1 cellular context compared by ENCODE assay signal in the genomic region with DNA sequence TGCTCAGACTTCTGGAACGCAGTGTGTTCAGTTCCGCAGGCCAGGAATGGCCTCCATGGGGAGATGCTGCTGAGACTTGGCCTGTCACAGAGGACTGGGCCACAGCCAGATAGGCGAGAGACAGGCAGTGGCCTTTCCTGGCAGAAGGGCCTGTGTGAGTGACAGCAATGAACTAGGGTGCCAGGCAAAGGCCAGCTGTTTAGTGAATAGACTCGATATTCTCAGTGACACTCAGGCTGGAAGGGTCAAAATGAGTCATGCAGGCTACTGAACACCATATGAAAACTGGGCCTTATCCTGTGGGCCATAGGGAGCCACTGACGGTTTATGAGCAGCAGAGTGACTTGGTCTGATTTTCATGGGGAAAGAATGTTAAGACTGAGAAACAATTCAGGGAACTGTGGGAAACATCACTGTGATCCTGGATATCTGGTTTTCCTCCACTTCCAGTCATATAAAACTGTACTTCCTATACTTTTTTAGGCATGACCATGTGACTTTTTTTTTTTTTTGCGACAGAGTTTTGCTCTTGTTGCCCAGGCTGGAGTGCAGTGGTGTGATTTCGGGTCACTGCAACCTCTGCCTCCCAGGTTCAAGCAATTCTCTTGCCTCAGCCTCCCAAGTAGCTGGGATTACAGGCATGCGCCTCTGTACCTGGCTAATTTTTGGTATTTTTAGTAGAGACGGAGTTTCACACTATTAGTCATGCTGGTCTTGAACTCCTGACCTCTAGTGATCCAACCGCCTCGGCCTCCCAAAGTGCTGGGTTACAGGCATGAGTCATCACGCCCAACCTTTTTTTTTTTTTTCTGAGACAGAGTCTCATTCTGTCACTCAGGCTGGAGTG.
TF ChIP-seq lines count a peak whose summit lies in the region.

No MANE protein-coding gene starts in this region.

TF ChIP-seq in HepG2, 621 proteins besides CTCF, POLR2A, EP300 and RAD21 (continued from another document and continues in another):
- TF ChIP-seq, protein P1, sequence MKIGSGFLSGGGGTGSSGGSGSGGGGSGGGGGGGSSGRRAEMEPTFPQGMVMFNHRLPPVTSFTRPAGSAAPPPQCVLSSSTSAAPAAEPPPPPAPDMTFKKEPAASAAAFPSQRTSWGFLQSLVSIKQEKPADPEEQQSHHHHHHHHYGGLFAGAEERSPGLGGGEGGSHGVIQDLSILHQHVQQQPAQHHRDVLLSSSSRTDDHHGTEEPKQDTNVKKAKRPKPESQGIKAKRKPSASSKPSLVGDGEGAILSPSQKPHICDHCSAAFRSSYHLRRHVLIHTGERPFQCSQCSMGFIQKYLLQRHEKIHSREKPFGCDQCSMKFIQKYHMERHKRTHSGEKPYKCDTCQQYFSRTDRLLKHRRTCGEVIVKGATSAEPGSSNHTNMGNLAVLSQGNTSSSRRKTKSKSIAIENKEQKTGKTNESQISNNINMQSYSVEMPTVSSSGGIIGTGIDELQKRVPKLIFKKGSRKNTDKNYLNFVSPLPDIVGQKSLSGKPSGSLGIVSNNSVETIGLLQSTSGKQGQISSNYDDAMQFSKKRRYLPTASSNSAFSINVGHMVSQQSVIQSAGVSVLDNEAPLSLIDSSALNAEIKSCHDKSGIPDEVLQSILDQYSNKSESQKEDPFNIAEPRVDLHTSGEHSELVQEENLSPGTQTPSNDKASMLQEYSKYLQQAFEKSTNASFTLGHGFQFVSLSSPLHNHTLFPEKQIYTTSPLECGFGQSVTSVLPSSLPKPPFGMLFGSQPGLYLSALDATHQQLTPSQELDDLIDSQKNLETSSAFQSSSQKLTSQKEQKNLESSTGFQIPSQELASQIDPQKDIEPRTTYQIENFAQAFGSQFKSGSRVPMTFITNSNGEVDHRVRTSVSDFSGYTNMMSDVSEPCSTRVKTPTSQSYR (CRISPR knock-in tag; IDR thresholded peaks at IDR 0.05; ENCODE audit: borderline replicate concordance) = no peak
- TF ChIP-seq ZNF841 (CRISPR knock-in tag; IDR thresholded peaks at IDR 0.05; ENCODE audit: borderline replicate concordance) (no peak), ESRRA (CRISPR knock-in tag; IDR thresholded peaks at IDR 0.05; ENCODE audit: low read depth) (peak; percentile 47; the same call in 1 of the 2 replicates), MYNN (CRISPR knock-in tag; IDR thresholded peaks at IDR 0.05; ENCODE audit: low read depth) (no peak), ZNF3 (CRISPR knock-in tag; IDR thresholded peaks at IDR 0.05) (no peak), PPARG (CRISPR knock-in tag; conservative IDR thresholded peaks at IDR 0.05) (no peak), KDM6A (CRISPR knock-in tag; IDR thresholded peaks at IDR 0.05; ENCODE audit: low read depth) (no peak), ZFYVE20 (CRISPR knock-in tag; IDR thresholded peaks at IDR 0.05; ENCODE audit: borderline replicate concordance, low read depth) (no peak), ZNF546 (CRISPR knock-in tag; conservative IDR thresholded peaks at IDR 0.05) (no peak), KLF15 (CRISPR knock-in tag; IDR thresholded peaks at IDR 0.05; ENCODE audit: borderline replicate concordance) (no peak), STAG1 (CRISPR knock-in tag; IDR thresholded peaks at IDR 0.05) (0 out of 2 replicates have a peak, but pooled peaks have one; percentile 14), ZBTB3 (CRISPR knock-in tag; IDR thresholded peaks at IDR 0.05; ENCODE audit: borderline replicate concordance, low read depth) (no peak), SP5 (CRISPR knock-in tag; IDR thresholded peaks at IDR 0.05; ENCODE audit: borderline replicate concordance, low read depth) (0 out of 2 replicates have a peak, but pooled peaks have one; percentile 9), ZNF547 (CRISPR knock-in tag; IDR thresholded peaks at IDR 0.05) (no peak), RBFOX2 (IDR thresholded peaks at IDR 0.05; ENCODE audit: low read depth, low read length) (no peak), SYNCRIP (IDR thresholded peaks at IDR 0.05; ENCODE audit: insufficient read depth, low read depth, low read length) (no peak), ZNF441 (CRISPR knock-in tag; IDR thresholded peaks at IDR 0.05; ENCODE audit: borderline replicate concordance) (peak; percentile 89), ZNF225 (CRISPR knock-in tag; IDR thresholded peaks at IDR 0.05) (no peak), CBFB (CRISPR knock-in tag; IDR thresholded peaks at IDR 0.05) (no peak), ZNF44 (CRISPR knock-in tag; IDR thresholded peaks at IDR 0.05) (no peak), RFXAP (CRISPR knock-in tag; IDR thresholded peaks at IDR 0.05; ENCODE audit: borderline replicate concordance) (peak; percentile 49; the same call in 1 of the 2 replicates), EHMT2 (IDR thresholded peaks at IDR 0.05; ENCODE audit: borderline replicate concordance, low read depth, low read length) (no peak), TMF1 (CRISPR knock-in tag; IDR thresholded peaks at IDR 0.05; ENCODE audit: low read depth) (no peak), ZNF101 (CRISPR knock-in tag; IDR thresholded peaks at IDR 0.05; ENCODE audit: borderline replicate concordance, low read depth) (no peak), ONECUT2 (CRISPR knock-in tag; IDR thresholded peaks at IDR 0.05) (no peak), PCBP2 (optimal IDR thresholded peaks at IDR 0.05; ENCODE audit: low read depth, low read length, poor library complexity, severe bottlenecking) (no peak), ZNF550 (CRISPR knock-in tag; IDR thresholded peaks at IDR 0.05; ENCODE audit: borderline replicate concordance) (no peak), HOXA5 (CRISPR knock-in tag; IDR thresholded peaks at IDR 0.05) (no peak), SSRP1 (CRISPR knock-in tag; IDR thresholded peaks at IDR 0.05) (no peak), HDAC6 (IDR thresholded peaks at IDR 0.05; ENCODE audit: low read depth, low read length) (no peak), ZNF780A (CRISPR knock-in tag; IDR thresholded peaks at IDR 0.05) (no peak), POGZ (CRISPR knock-in tag; IDR thresholded peaks at IDR 0.05) (peak; percentile 69), RAD51 (IDR thresholded peaks at IDR 0.05; ENCODE audit: borderline replicate concordance) (no peak), TCF7L2 (IDR thresholded peaks at IDR 0.05; ENCODE audit: low read depth, low read length) (no peak), PHF21A (CRISPR knock-in tag; IDR thresholded peaks at IDR 0.05) (peak; percentile 49; the same call in 1 of the 2 replicates), ZZZ3 (CRISPR knock-in tag; IDR thresholded peaks at IDR 0.05; ENCODE audit: borderline replicate concordance) (no peak), ZNF777 (CRISPR knock-in tag; IDR thresholded peaks at IDR 0.05) (no peak)
- TF ChIP-seq, protein P2, sequence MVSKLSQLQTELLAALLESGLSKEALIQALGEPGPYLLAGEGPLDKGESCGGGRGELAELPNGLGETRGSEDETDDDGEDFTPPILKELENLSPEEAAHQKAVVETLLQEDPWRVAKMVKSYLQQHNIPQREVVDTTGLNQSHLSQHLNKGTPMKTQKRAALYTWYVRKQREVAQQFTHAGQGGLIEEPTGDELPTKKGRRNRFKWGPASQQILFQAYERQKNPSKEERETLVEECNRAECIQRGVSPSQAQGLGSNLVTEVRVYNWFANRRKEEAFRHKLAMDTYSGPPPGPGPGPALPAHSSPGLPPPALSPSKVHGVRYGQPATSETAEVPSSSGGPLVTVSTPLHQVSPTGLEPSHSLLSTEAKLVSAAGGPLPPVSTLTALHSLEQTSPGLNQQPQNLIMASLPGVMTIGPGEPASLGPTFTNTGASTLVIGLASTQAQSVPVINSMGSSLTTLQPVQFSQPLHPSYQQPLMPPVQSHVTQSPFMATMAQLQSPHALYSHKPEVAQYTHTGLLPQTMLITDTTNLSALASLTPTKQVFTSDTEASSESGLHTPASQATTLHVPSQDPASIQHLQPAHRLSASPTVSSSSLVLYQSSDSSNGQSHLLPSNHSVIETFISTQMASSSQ (IDR thresholded peaks at IDR 0.05; ENCODE audit: low read depth) = no peak
- TF ChIP-seq, protein P2 (CRISPR knock-in tag; IDR thresholded peaks at IDR 0.05; ENCODE audit: borderline replicate concordance) = no peak
- TF ChIP-seq, protein P3, sequence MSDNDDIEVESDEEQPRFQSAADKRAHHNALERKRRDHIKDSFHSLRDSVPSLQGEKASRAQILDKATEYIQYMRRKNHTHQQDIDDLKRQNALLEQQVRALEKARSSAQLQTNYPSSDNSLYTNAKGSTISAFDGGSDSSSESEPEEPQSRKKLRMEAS (IDR thresholded peaks at IDR 0.05) = no peak; the same call in 1 of the 2 replicates
- TF ChIP-seq, protein P4, sequence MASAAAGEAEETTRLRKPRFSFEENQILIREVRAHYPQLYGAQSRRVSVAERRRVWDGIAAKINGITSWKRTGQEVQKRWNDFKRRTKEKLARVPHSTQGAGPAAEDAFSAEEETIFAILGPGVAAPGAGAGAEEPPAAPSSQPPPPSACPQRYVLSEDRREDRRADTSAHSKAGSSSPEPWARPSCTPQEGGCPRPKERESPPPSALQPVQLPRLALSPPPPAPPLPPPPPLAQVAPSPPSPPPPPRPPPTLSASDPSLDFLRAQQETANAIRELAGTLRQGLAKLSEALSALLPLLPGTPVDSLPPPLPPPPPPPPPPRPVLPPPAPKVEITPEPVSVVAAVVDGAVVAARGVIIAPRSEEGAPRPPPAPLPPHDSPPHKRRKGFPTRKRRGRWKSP (CRISPR knock-in tag; IDR thresholded peaks at IDR 0.05) = no peak
- TF ChIP-seq, protein P5, sequence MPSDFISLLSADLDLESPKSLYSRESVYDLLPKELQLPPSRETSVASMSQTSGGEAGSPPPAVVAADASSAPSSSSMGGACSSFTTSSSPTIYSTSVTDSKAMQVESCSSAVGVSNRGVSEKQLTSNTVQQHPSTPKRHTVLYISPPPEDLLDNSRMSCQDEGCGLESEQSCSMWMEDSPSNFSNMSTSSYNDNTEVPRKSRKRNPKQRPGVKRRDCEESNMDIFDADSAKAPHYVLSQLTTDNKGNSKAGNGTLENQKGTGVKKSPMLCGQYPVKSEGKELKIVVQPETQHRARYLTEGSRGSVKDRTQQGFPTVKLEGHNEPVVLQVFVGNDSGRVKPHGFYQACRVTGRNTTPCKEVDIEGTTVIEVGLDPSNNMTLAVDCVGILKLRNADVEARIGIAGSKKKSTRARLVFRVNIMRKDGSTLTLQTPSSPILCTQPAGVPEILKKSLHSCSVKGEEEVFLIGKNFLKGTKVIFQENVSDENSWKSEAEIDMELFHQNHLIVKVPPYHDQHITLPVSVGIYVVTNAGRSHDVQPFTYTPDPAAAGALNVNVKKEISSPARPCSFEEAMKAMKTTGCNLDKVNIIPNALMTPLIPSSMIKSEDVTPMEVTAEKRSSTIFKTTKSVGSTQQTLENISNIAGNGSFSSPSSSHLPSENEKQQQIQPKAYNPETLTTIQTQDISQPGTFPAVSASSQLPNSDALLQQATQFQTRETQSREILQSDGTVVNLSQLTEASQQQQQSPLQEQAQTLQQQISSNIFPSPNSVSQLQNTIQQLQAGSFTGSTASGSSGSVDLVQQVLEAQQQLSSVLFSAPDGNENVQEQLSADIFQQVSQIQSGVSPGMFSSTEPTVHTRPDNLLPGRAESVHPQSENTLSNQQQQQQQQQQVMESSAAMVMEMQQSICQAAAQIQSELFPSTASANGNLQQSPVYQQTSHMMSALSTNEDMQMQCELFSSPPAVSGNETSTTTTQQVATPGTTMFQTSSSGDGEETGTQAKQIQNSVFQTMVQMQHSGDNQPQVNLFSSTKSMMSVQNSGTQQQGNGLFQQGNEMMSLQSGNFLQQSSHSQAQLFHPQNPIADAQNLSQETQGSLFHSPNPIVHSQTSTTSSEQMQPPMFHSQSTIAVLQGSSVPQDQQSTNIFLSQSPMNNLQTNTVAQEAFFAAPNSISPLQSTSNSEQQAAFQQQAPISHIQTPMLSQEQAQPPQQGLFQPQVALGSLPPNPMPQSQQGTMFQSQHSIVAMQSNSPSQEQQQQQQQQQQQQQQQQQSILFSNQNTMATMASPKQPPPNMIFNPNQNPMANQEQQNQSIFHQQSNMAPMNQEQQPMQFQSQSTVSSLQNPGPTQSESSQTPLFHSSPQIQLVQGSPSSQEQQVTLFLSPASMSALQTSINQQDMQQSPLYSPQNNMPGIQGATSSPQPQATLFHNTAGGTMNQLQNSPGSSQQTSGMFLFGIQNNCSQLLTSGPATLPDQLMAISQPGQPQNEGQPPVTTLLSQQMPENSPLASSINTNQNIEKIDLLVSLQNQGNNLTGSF (CRISPR knock-in tag; IDR thresholded peaks at IDR 0.05) = no peak
- TF ChIP-seq, protein P6, sequence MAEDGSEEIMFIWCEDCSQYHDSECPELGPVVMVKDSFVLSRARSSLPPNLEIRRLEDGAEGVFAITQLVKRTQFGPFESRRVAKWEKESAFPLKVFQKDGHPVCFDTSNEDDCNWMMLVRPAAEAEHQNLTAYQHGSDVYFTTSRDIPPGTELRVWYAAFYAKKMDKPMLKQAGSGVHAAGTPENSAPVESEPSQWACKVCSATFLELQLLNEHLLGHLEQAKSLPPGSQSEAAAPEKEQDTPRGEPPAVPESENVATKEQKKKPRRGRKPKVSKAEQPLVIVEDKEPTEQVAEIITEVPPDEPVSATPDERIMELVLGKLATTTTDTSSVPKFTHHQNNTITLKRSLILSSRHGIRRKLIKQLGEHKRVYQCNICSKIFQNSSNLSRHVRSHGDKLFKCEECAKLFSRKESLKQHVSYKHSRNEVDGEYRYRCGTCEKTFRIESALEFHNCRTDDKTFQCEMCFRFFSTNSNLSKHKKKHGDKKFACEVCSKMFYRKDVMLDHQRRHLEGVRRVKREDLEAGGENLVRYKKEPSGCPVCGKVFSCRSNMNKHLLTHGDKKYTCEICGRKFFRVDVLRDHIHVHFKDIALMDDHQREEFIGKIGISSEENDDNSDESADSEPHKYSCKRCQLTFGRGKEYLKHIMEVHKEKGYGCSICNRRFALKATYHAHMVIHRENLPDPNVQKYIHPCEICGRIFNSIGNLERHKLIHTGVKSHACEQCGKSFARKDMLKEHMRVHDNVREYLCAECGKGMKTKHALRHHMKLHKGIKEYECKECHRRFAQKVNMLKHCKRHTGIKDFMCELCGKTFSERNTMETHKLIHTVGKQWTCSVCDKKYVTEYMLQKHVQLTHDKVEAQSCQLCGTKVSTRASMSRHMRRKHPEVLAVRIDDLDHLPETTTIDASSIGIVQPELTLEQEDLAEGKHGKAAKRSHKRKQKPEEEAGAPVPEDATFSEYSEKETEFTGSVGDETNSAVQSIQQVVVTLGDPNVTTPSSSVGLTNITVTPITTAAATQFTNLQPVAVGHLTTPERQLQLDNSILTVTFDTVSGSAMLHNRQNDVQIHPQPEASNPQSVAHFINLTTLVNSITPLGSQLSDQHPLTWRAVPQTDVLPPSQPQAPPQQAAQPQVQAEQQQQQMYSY (CRISPR knock-in tag; IDR thresholded peaks at IDR 0.05) = no peak
- TF ChIP-seq, protein P7, sequence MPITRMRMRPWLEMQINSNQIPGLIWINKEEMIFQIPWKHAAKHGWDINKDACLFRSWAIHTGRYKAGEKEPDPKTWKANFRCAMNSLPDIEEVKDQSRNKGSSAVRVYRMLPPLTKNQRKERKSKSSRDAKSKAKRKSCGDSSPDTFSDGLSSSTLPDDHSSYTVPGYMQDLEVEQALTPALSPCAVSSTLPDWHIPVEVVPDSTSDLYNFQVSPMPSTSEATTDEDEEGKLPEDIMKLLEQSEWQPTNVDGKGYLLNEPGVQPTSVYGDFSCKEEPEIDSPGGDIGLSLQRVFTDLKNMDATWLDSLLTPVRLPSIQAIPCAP (CRISPR knock-in tag; IDR thresholded peaks at IDR 0.05; ENCODE audit: low read depth) = no peak
